8 cellular contexts compared by ENCODE assay signal in genomic region chr2:219279151-219279915, GRCh38. TPM values are rescaled to one million over a fixed set of nuclear protein-coding genes. Genes with fewer than 3 reads are reported as not detected.
DNase-seq lines count a peak whose midpoint lies in the region; ATAC-seq, FAIRE-seq and TF ChIP-seq lines count a peak whose summit lies in the region.

Gene DNAJB2, plus strand, starts transcription at chr2:219279366. Its CDS starts 468 bp downstream, at chr2:219279834.

- H3K9ac ChIP-seq in kidney (ENCODE audit: low read length in 2 of 2) = peak within 1 kb of the TSS; percentile 91 to 92

- TF ChIP-seq CTCF in chondrocyte (IDR thresholded peaks at IDR 0.05) = peak; percentile 65
- TF ChIP-seq CTCF in kidney (IDR thresholded peaks at IDR 0.05; ENCODE audit: borderline replicate concordance, extremely low read depth, insufficient read depth) = no peak

- no peaks in the 10 kb centered on the region for H3K27me3 Mint-ChIP-seq in chondrocyte (ENCODE audit: low read depth)

- peaks cover 16 to 21% of the 10 kb centered on the region in 2 donors for H3K4me1 ChIP-seq in kidney (ENCODE audit: control insufficient read depth in 1 of 2, insufficient read depth in 1 of 2, low read depth in 1 of 2, low read length in 2 of 2)

- peaks cover 59% of the 10 kb centered on the region for H3K4me1 Mint-ChIP-seq in chondrocyte (ENCODE audit: low read depth)

- H3K27ac Mint-ChIP-seq in chondrocyte (ENCODE audit: unreplicated experiment) = peak within 1 kb of the TSS; percentile 99

- TF ChIP-seq POLR2A in GM19193 (IDR thresholded peaks at IDR 0.05; ENCODE audit: extremely low read depth, insufficient read depth, insufficient read length) = peak; percentile 86

- peaks cover 9 to 15% of the 10 kb centered on the region in 2 donors for H3K36me3 ChIP-seq in kidney (ENCODE audit: control insufficient read depth in 1 of 2, insufficient read depth in 2 of 2, low read length in 2 of 2)

- H3K4me3 ChIP-seq in kidney (ENCODE audit: low read length in 2 of 2) = peak within 1 kb of the TSS; percentile 72 to 92

- peak within 1 kb of the TSS; percentile 93 to 97 for H3K27ac ChIP-seq in kidney (ENCODE audit: low read depth in 2 of 2, low read length in 2 of 2)

- H3K36me3 Mint-ChIP-seq in chondrocyte (ENCODE audit: low read depth) = peaks cover 9% of the 10 kb centered on the region

- FAIRE-seq in kidney (lab: Jason Lieb, UNC) = no peak

- intact Hi-C loops in kidney (cut with DNase I) = no loop called here

- DNase-seq in AML-193 (lab: John Stamatoyannopoulos, UW) (peak; percentile 89 to 93), NCI-H510A treated with DMSO at 0.1 percent for 48 hours (lab: John Stamatoyannopoulos, UW) (peak; percentile 96), chondrocyte (ENCODE audit: low spot score) (peak; percentile 99), kidney (peak; percentile 100)
- peak; percentile 98 to 99 for DNase-seq in activated CD4-positive, alpha-beta T cell treated with anti-CD3 and anti-CD28 coated beads for 24 hours (ENCODE audit: low read depth in 2 of 2)
- DNase-seq in stimulated activated CD4-positive, alpha-beta T cell treated with anti-CD3 and anti-CD28 coated beads, Interleukin-15, amount 100 ng/mL, for 24 hours = peak; percentile 100

- ATAC-seq in HG03439 (IDR thresholded peaks at IDR 0.05; ENCODE audit: unreplicated experiment) = peak; percentile 83

- no peaks in the 10 kb centered on the region for H3K9me3 ChIP-seq in kidney (ENCODE audit: control insufficient read depth in 1 of 2, low read length in 2 of 2)

- H3K9me3 Mint-ChIP-seq in chondrocyte (ENCODE audit: low read depth) = no peaks in the 10 kb centered on the region

- peak within 1 kb of the TSS; percentile 85 for H3K4me3 Mint-ChIP-seq in chondrocyte (ENCODE audit: unreplicated experiment)

RNA-seq across cellular contexts. Expression of gene DNAJB2, which starts in this region (rescaled TPM):
- total RNA-seq in chondrocyte (50.7 to 55.6 TPM (median 55.0 TPM) in 3 replicates), kidney (94.3 TPM)
- polyA plus RNA-seq in kidney (ENCODE audit: insufficient read depth, low read depth, low replicate concordance) = 128 TPM

Comparison
In these comparisons a context has a peak if more than half of its experiments do, and no peak if none do; other contexts are left out.
1. Peak in every context shown above with its lines: DNase-seq, ATAC-seq, H3K4me3 ChIP-seq and H3K27ac ChIP-seq.